In genomic region chr6:148524509-148524908, GRCh38 we compare ENCODE assay signal across 9 cellular contexts.
A peak's percentile ranks its signal among the peaks of the same experiment; 100 is the strongest.
DNase-seq lines count a peak whose midpoint lies in the region; ATAC-seq and TF ChIP-seq lines count a peak whose summit lies in the region.
"Had no signal": no experiment of that assay in that cellular context is flagged by ENCODE, and none has a peak within 500 bp of the region (broad histone marks: within the 10 kb centered on the region; RNA-seq: fewer than 3 reads in every experiment).

No MANE protein-coding gene starts in this region.

- peak overlapping the region; percentile 81 for H3K9ac ChIP-seq in adipocyte (ENCODE audit: low read length)

- H3K36me3 ChIP-seq in adipocyte (ENCODE audit: control insufficient read depth, insufficient read depth, low read length, severe bottlenecking) = peaks cover 77% of the 10 kb centered on the region

- intact Hi-C loops in right cardiac atrium (cut with DNase I) = no loop called here

- H3K27ac ChIP-seq in right cardiac atrium (ENCODE audit: low read length) (peak overlapping the region; percentile 52), temporal lobe (ENCODE audit: low read depth, low read length) (peak overlapping the region; percentile 62)

- no peaks in the 10 kb centered on the region for H3K27me3 ChIP-seq in adipocyte (replicated peaks; ENCODE audit: control insufficient read depth, insufficient read depth, low read length)
- no peaks in the 10 kb centered on the region for H3K27me3 ChIP-seq in right cardiac atrium (ENCODE audit: control insufficient read depth, insufficient read depth)
- H3K27me3 ChIP-seq: right lobe of liver had no signal

- WGBS in right cardiac atrium = 48% methylated on average over 6 of the region's 6 CpGs

- no peaks in the 10 kb centered on the region for H3K9me3 ChIP-seq in adipocyte (ENCODE audit: control insufficient read depth, low read length)
- no peaks in the 10 kb centered on the region for H3K9me3 ChIP-seq in right cardiac atrium (ENCODE audit: control insufficient read depth, low read length)
- H3K9me3 ChIP-seq: right lobe of liver had no signal

- peaks cover 70% of the 10 kb centered on the region for H3K4me1 ChIP-seq in adipocyte (ENCODE audit: control insufficient read depth, insufficient read depth, low read length)
- H3K4me1 ChIP-seq in right cardiac atrium (ENCODE audit: control insufficient read depth, insufficient read depth, low read length) = no peaks in the 10 kb centered on the region

- H3K4me3 ChIP-seq in HFF-Myc (replicated peaks; ENCODE audit: low read depth, low read length) (peak overlapping the region; percentile 23), adipocyte (ENCODE audit: low read length) (peak overlapping the region; percentile 51), right cardiac atrium (ENCODE audit: low read length) (no peak overlapping the region)
- H3K4me3 ChIP-seq: right lobe of liver had no signal

- no peak for TF ChIP-seq CTCF in HFF-Myc (IDR thresholded peaks at IDR 0.05; ENCODE audit: low read depth, low read length, missing control alignments)

- ATAC-seq in right cardiac atrium (peak; percentile 21 to 27), HG02884 (IDR thresholded peaks at IDR 0.05; ENCODE audit: unreplicated experiment) (no peak)
- ATAC-seq in activated CD4-positive, CD25-positive, alpha-beta regulatory T cell treated with anti-CD3 and anti-CD28 coated beads, Interleukin-2, amount 50 U/mL, for 24 hours = no peak
- ATAC-seq: right lobe of liver had no signal

- DNase-seq in HFF-Myc (ENCODE audit: extremely low read depth, low read depth) = no peak
- DNase-seq in adipocyte (ENCODE audit: low read depth) = peak; percentile 74
- no peak for DNase-seq in right cardiac atrium
- no peak for DNase-seq in 8988T
- DNase-seq: NCI-H2107, right lobe of liver had no signal

Comparison
In these comparisons a context has a peak if more than half of its experiments do, and no peak if none do; other contexts are left out.
1. ATAC-seq: peak in right cardiac atrium (2 of 2); none in HG02884 (single experiment) and activated CD4-positive, CD25-positive, alpha-beta regulatory T cell treated with anti-CD3 and anti-CD28 coated beads, Interleukin-2, amount 50 U/mL, for 24 hours (0 of 2).